In genomic region chr6:36120979-36121706, GRCh38 we compare ENCODE assay signal across 1 cellular context.
TF ChIP-seq lines count a peak whose summit lies in the region.

No MANE protein-coding gene starts in this region.

TF ChIP-seq in K562, 482 proteins besides CTCF, POLR2A, EP300 and RAD21 (continued from another document and continues in another):
- TF ChIP-seq ARID4B (CRISPR knock-in tag; IDR thresholded peaks at IDR 0.05), result peak; percentile 43; the same call in 1 of the 2 replicates
- peak; percentile 35; the same call in 1 of the 2 replicates for TF ChIP-seq ARID1B (IDR thresholded peaks at IDR 0.05)
- TF ChIP-seq ZNF592 (IDR thresholded peaks at IDR 0.05), result peak; percentile 59
- TF ChIP-seq ZNF263 (CRISPR knock-in tag; IDR thresholded peaks at IDR 0.05; ENCODE audit: borderline replicate concordance), result 0 out of 2 replicates have a peak, but pooled peaks have one; percentile 22
- no peak; the same call in 1 of the 2 replicates for TF ChIP-seq HDGF (IDR thresholded peaks at IDR 0.05)
- TF ChIP-seq TEAD1 (CRISPR knock-in tag; IDR thresholded peaks at IDR 0.05), result 0 out of 4 replicates have a peak, but pooled peaks of 1 of the 2 experiments have one; percentile 18
- TF ChIP-seq FOXO4 (CRISPR knock-in tag; IDR thresholded peaks at IDR 0.05), result no peak
- 0 out of 2 replicates have a peak, but pooled peaks have one; percentile 9 for TF ChIP-seq FOXP4 (CRISPR knock-in tag; IDR thresholded peaks at IDR 0.05; ENCODE audit: borderline replicate concordance)
- no peak for TF ChIP-seq STAT6 (CRISPR knock-in tag; IDR thresholded peaks at IDR 0.05)
- peak; percentile 29 for TF ChIP-seq POLR2B (IDR thresholded peaks at IDR 0.05; ENCODE audit: low read depth, partially characterized antibody)
- 0 out of 2 replicates have a peak, but pooled peaks have one; percentile 7 for TF ChIP-seq SMAD4 (CRISPR knock-in tag; conservative IDR thresholded peaks at IDR 0.05)
- peak; percentile 29; the same call in 1 of the 2 replicates for TF ChIP-seq RAD51 (IDR thresholded peaks at IDR 0.05; ENCODE audit: borderline replicate concordance, low read depth)
- TF ChIP-seq TCF15 (CRISPR knock-in tag; IDR thresholded peaks at IDR 0.05), result peak; percentile 48; the same call in 1 of the 2 replicates
- TF ChIP-seq ZBTB43 (CRISPR knock-in tag; IDR thresholded peaks at IDR 0.05), result no peak
- peak; percentile 46 for TF ChIP-seq USF1 (CRISPR knock-in tag; IDR thresholded peaks at IDR 0.05)
- no peak for TF ChIP-seq NFIX (CRISPR knock-in tag; IDR thresholded peaks at IDR 0.05; ENCODE audit: low read depth)
- 0 out of 2 replicates have a peak, but pooled peaks have one; percentile 22 for TF ChIP-seq GABPB1 (CRISPR knock-in tag; IDR thresholded peaks at IDR 0.05)
- 0 out of 2 replicates have a peak, but pooled peaks have one; percentile 35 for TF ChIP-seq SUPT5H (IDR thresholded peaks at IDR 0.05)
- no peak for TF ChIP-seq ZNF764 (CRISPR knock-in tag; IDR thresholded peaks at IDR 0.05; ENCODE audit: low read depth)
- no peak for TF ChIP-seq GATA2 (CRISPR knock-in tag; IDR thresholded peaks at IDR 0.05)
- TF ChIP-seq CBFA2T2 (conservative IDR thresholded peaks at IDR 0.05), result peak; percentile 53; the same call in 1 of the 2 replicates
- peak; percentile 65 for TF ChIP-seq ZNF316 (IDR thresholded peaks at IDR 0.05)
- TF ChIP-seq PBX2 (CRISPR knock-in tag; IDR thresholded peaks at IDR 0.05; ENCODE audit: low read depth), result no peak
- peak; percentile 80 for TF ChIP-seq PBX2 (tag; conservative IDR thresholded peaks at IDR 0.05; ENCODE audit: low read depth)
- peak; percentile 59; the same call in 1 of the 2 replicates for TF ChIP-seq DMBX1 (CRISPR knock-in tag; IDR thresholded peaks at IDR 0.05; ENCODE audit: borderline replicate concordance)
- TF ChIP-seq UBTF (IDR thresholded peaks at IDR 0.05; ENCODE audit: borderline replicate concordance in 1 of 2, low read depth in 2 of 2, low read length in 2 of 2), result no peak
- TF ChIP-seq MYNN (IDR thresholded peaks at IDR 0.05), result 0 out of 2 replicates have a peak, but pooled peaks have one; percentile 34
- no peak for TF ChIP-seq MYNN (CRISPR knock-in tag; IDR thresholded peaks at IDR 0.05)
